Comparison of ENCODE assay signal across 1 cellular context in genomic region chr11:19656140-19656541, GRCh38.
TF ChIP-seq lines count a peak whose summit lies in the region.

No MANE protein-coding gene starts in this region.

TF ChIP-seq in H1, 55 proteins besides CTCF, POLR2A, EP300 and RAD21:
- TF ChIP-seq TCF12 (IDR thresholded peaks at IDR 0.05; ENCODE audit: low read depth, low read length) (no peak), KDM5A (IDR thresholded peaks at IDR 0.05; ENCODE audit: low read length) (no peak), YY1 (IDR thresholded peaks at IDR 0.05; ENCODE audit: low read depth, low read length) (no peak), USF2 (IDR thresholded peaks at IDR 0.05; ENCODE audit: low read length) (no peak), SUZ12 (IDR thresholded peaks at IDR 0.05; ENCODE audit: low read length) (no peak), CBX5 (IDR thresholded peaks at IDR 0.05; ENCODE audit: low read depth, low read length) (no peak), GABPA (IDR thresholded peaks at IDR 0.05; ENCODE audit: borderline replicate concordance, insufficient read depth, low read length) (no peak), TAF7 (optimal IDR thresholded peaks at IDR 0.05; ENCODE audit: borderline replicate concordance, low read depth, low read length) (no peak)
TF ChIP-seq in H1: peak in this region for 0.
